Comparison of ENCODE assay signal across 8 cellular contexts in the genomic region with DNA sequence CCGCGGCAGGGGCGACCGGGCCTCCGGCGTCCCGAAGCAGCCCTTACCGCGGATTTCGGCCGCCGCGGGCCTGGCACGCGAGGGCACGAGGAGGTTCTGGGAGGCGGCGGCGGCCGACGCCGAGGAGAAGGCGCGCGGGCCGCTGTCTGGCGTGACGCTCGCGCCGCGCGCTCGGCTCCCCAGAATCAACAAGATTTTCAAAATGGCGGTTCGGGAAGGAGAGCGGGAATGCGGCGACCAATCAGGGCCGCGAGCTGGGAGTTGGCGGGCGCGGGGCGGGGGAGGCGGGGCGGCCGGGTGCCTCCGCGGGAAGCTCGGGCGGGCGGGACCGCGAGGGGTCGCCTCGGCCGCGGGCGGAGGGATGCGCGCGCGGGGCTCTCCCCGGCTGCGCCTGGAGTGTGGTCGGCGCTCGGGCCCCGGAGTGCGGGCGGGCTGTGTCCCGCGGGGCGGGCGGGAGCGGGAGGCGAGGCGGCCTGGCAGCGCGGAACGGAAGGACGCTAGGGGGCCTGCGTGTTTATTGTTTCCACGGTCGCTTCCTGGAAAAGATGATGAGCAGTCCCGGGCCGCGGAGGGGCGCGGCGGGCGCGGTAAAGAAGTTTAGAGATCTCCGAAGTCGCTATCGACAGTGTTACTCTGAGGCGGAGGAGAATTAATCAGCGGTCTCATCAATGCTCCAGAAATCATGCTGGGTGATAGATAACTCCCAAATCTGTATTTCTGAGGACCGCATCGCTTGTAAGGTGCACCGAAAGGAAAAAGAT. TPM values are rescaled to one million over a fixed set of nuclear protein-coding genes. Genes with fewer than 3 reads are reported as not detected.
A peak's percentile ranks its signal among the peaks of the same experiment; 100 is the strongest.
DNase-seq lines count a peak whose midpoint lies in the region; ATAC-seq and TF ChIP-seq lines count a peak whose summit lies in the region.

A gene with protein sequence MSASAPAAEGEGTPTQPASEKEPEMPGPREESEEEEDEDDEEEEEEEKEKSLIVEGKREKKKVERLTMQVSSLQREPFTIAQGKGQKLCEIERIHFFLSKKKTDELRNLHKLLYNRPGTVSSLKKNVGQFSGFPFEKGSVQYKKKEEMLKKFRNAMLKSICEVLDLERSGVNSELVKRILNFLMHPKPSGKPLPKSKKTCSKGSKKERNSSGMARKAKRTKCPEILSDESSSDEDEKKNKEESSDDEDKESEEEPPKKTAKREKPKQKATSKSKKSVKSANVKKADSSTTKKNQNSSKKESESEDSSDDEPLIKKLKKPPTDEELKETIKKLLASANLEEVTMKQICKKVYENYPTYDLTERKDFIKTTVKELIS (minus strand): TSS at position 193 of the 761 bp plus-strand sequence. CDS start 543 bp downstream, outside the sequence.

- H3K36me3 ChIP-seq in A673 (ENCODE audit: insufficient read depth, low read length, poor library complexity, severe bottlenecking) = peaks cover 10% of the 10 kb centered on the region
- peaks cover 36% of the 10 kb centered on the region for H3K36me3 ChIP-seq in iPS-20b (ENCODE audit: insufficient read depth, low read depth, low read length)

- ATAC-seq in GM18858 (IDR thresholded peaks at IDR 0.05; ENCODE audit: unreplicated experiment) (peak; percentile 21), HG03103 (IDR thresholded peaks at IDR 0.05; ENCODE audit: low read depth, unreplicated experiment) (peak; percentile 32)

- no TSS peak for BruUV-seq in A673 (replicated peaks; lab: Mats Ljungman, UMichigan)

- H3K4me3 ChIP-seq in A673 (ENCODE audit: low read depth, low read length, poor library complexity, severe bottlenecking) (peak within 1 kb of the TSS; percentile 69), iPS-20b (ENCODE audit: low read length) (peak within 1 kb of the TSS; percentile 96), skin epidermis (peak within 1 kb of the TSS; percentile 82 to 96 (median 88))

- H3K27ac ChIP-seq in A673 (ENCODE audit: low read depth, low read length, poor library complexity, severe bottlenecking) (peak within 1 kb of the TSS; percentile 87), VCaP (peak within 1 kb of the TSS; percentile 79), iPS-20b (ENCODE audit: low read length) (peak within 1 kb of the TSS; percentile 99), skin epidermis (peak within 1 kb of the TSS; percentile 83 to 99 (median 96))

- in situ Hi-C loops in T47D (cut with HindIII; ENCODE audit: low pct_unique_long_range_greater_than_20kb, low sequenced_read_pairs) = no loop called here

- DNase-seq in A673 (ENCODE audit: low spot score) = peak; percentile 94
- DNase-seq in NCI-H2171 (lab: John Stamatoyannopoulos, UW) = peak; percentile 91
- DNase-seq in T47D (ENCODE audit: low read depth in 1 of 2, low spot score in 1 of 2) = peak; percentile 88 to 92

- POLR2A ChIA-PET in A673 (lab: Charles Lee; ENCODE audit: low non-redundant PET) = no interaction called here

- H3K27me3 ChIP-seq in A673 (replicated peaks; ENCODE audit: insufficient read depth, low read depth, low read length, poor library complexity) = no peaks in the 10 kb centered on the region
- H3K27me3 ChIP-seq in iPS-20b (ENCODE audit: insufficient read depth, low read length) = no peaks in the 10 kb centered on the region; the same call in 1 of the 2 replicates

- TF ChIP-seq CTCF in A673 (conservative IDR thresholded peaks at IDR 0.05; ENCODE audit: low read depth, low read length) = peak; percentile 53
- TF ChIP-seq CTCF in VCaP (conservative IDR thresholded peaks at IDR 0.05) = peak; percentile 26

- intact Hi-C loops in A673 (cut with micrococcal nuclease; ENCODE audit: unreplicated experiment) = loop anchor here (5.0 kb wide), 1 partner anchor 238 kb away; no protein-coding TSS in a partner anchor

- H3K9me3 ChIP-seq in A673 (ENCODE audit: low read depth, low read length, poor library complexity, severe bottlenecking) = no peaks in the 10 kb centered on the region
- no peaks in the 10 kb centered on the region for H3K9me3 ChIP-seq in iPS-20b (ENCODE audit: insufficient read depth, low read depth, low read length)

- CTCF ChIA-PET in A673 (lab: Charles Lee) = interaction anchor here (0.6 to 0.7 kb wide), 3 partner anchors 9 to 237 kb away, joined by 4 to 9 read pairs (median 5); no protein-coding TSS in a partner anchor

- H3K4me1 ChIP-seq in A673 (ENCODE audit: insufficient read depth, low read length, poor library complexity, severe bottlenecking) = peaks cover 41% of the 10 kb centered on the region
- peaks cover 27% of the 10 kb centered on the region; the same call in 1 of the 2 replicates for H3K4me1 ChIP-seq in iPS-20b (ENCODE audit: insufficient read depth, low read length)

- peak within 1 kb of the TSS; percentile 97 for H3K9ac ChIP-seq in iPS-20b (ENCODE audit: low read depth, low read length)

RNA-seq across cellular contexts. Expression of the gene that starts here (rescaled TPM):
- 224 and 234 TPM in 2 replicates for total RNA-seq in A673 (2021)

Comparison
In these comparisons a context has a peak if more than half of its experiments do, and no peak if none do; other contexts are left out.
1. Peak in every context shown above with its lines: DNase-seq, ATAC-seq, H3K4me3 ChIP-seq and H3K27ac ChIP-seq.